10 cellular contexts compared by ENCODE assay signal in genomic region chr2:165401285-165401852, GRCh38.
A peak's percentile ranks its signal among the peaks of the same experiment; 100 is the strongest.
DNase-seq lines count a peak whose midpoint lies in the region; ATAC-seq, FAIRE-seq and TF ChIP-seq lines count a peak whose summit lies in the region.
"Had no signal": no experiment of that assay in that cellular context is flagged by ENCODE, and none has a peak within 500 bp of the region (broad histone marks: within the 10 kb centered on the region; RNA-seq: fewer than 3 reads in every experiment).

No MANE protein-coding gene starts in this region.

- peak; percentile 79 for ATAC-seq in SK-N-SH treated with all-trans-retinoic acid at 6 μM for 48 hours

- peak; percentile 65 to 71 for DNase-seq in NCI-H524 (lab: John Stamatoyannopoulos, UW)
- DNase-seq in NCI-H524 treated with DMSO at 0.1 percent for 48 hours (lab: John Stamatoyannopoulos, UW): no peak
- no peak for DNase-seq in H54 (ENCODE audit: insufficient read length, low spot score)
- DNase-seq in NCI-H1048 (lab: John Stamatoyannopoulos, UW): peak; percentile 33
- peak; percentile 92 for DNase-seq in fibroblast of pulmonary artery (ENCODE audit: low read depth)
- peak; percentile 39 for DNase-seq in pulmonary artery endothelial cell (ENCODE audit: low read depth, low spot score)
- DNase-seq in epidermal melanocyte (ENCODE audit: insufficient read length, low spot score): no peak
- DNase-seq: activated naive CD8-positive, alpha-beta T cell treated with anti-CD3 and anti-CD28 coated beads, Interleukin-2, amount 10 ng/mL, durations not matched to agents 7 days and 5 days had no signal

- H3K4me3 ChIP-seq in fibroblast of pulmonary artery (replicated peaks; ENCODE audit: low read depth, low read length): no peak overlapping the region
- H3K4me3 ChIP-seq: BLaER1 had no signal

- no peak for TF ChIP-seq POLR2A in H54 (IDR thresholded peaks at IDR 0.05; ENCODE audit: low read depth, low read length)

- peak; percentile 68 for FAIRE-seq in H54 (lab: Jason Lieb, UNC)

- TF ChIP-seq CTCF in fibroblast of pulmonary artery (IDR thresholded peaks at IDR 0.05; ENCODE audit: low read length, missing control alignments): peak; percentile 71

TF ChIP-seq in SK-N-SH treated with all-trans-retinoic acid at 6 μM for 48 hours, 23 proteins besides CTCF, POLR2A, EP300 and RAD21:
- TF ChIP-seq OSR1 (CRISPR knock-in tag; IDR thresholded peaks at IDR 0.05): no peak
- TF ChIP-seq ISL1 (CRISPR knock-in tag; IDR thresholded peaks at IDR 0.05): no peak
- TF ChIP-seq PATZ1 (CRISPR knock-in tag; IDR thresholded peaks at IDR 0.05; ENCODE audit: borderline replicate concordance): no peak
- TF ChIP-seq CREB5 (CRISPR knock-in tag; IDR thresholded peaks at IDR 0.05; ENCODE audit: low read depth): no peak
- TF ChIP-seq CSDC2 (CRISPR knock-in tag; IDR thresholded peaks at IDR 0.05): no peak
- no peak for TF ChIP-seq TOX (CRISPR knock-in tag; IDR thresholded peaks at IDR 0.05; ENCODE audit: borderline replicate concordance)
- TF ChIP-seq CSRNP3 (CRISPR knock-in tag; IDR thresholded peaks at IDR 0.05): no peak
- TF ChIP-seq RARB (CRISPR knock-in tag; IDR thresholded peaks at IDR 0.05): no peak
- no peak for TF ChIP-seq POU6F1 (CRISPR knock-in tag; IDR thresholded peaks at IDR 0.05; ENCODE audit: borderline replicate concordance, low read depth)
- no peak for TF ChIP-seq ZNF70 (CRISPR knock-in tag; IDR thresholded peaks at IDR 0.05)
TF ChIP-seq in SK-N-SH treated with all-trans-retinoic acid at 6 μM for 48 hours: peak in this region for 0.

Comparison
In these comparisons a context has a peak if more than half of its experiments do, and no peak if none do; other contexts are left out.
1. DNase-seq: peak in NCI-H524 (2 of 2), NCI-H1048 (single experiment), fibroblast of pulmonary artery (single experiment) and pulmonary artery endothelial cell (single experiment); none in NCI-H524 treated with DMSO at 0.1 percent for 48 hours (single experiment), H54 (single experiment) and epidermal melanocyte (single experiment).